ENCODE assay signal across 8 cellular contexts in the genomic region with DNA sequence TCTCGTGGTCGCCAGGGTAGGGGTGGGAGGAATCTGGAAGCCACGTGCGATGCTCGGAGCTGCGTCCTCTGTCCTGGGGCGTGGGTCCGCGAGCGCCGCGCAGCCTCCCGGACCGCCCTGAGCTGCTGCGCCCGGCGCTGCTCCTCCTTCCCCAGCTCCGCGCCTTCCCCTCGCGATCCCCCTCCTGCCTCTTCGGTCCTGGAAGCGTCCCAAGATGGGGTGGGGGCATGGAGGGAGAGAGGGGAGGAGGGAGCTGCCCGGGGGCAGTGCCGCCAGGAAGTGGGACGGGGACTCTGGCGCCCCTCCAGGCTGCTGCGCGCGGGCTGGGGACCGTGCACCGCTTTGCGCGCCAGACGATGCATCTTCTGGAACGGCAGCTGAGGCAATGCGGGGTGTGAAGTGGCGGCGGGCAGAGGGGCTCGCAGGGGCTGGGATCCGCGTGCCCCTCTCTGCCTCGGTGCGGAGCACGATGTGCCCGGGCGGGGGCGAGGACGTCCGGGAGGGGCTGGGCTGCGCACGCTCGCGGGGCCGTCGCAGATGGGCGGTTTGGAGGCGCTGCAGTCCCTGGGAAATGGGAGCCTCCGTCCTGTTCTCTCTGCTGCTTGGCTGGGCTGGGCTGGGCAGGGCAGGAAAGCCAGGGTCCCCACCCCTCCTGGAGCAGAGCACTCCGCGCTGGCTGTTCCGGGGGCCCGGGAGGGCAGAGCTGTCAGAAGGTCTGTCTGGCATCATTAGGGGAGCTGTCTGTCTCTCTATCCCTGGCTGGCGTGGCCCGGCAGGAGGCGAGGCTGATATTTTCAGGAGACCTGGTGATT.
DNase-seq lines count a peak whose midpoint lies in the region; ATAC-seq, FAIRE-seq and TF ChIP-seq lines count a peak whose summit lies in the region.

No MANE protein-coding gene starts in this region.

- H3K4me3 Mint-ChIP-seq in chondrocyte (ENCODE audit: unreplicated experiment), result peak overlapping the region; percentile 40

- H3K9me3 Mint-ChIP-seq in chondrocyte (ENCODE audit: low read depth), result no peaks in the 10 kb centered on the region

- H3K36me3 Mint-ChIP-seq in chondrocyte (ENCODE audit: low read depth), result no peaks in the 10 kb centered on the region

- H3K36me3 ChIP-seq in H7 (replicated peaks; ENCODE audit: control insufficient read depth, insufficient read depth, low read length), result no peaks in the 10 kb centered on the region

- TF ChIP-seq POLR2A in GM18505 (IDR thresholded peaks at IDR 0.05; ENCODE audit: borderline replicate concordance, extremely low read depth, insufficient read depth, insufficient read length), result no peak
- TF ChIP-seq POLR2A in H54 (IDR thresholded peaks at IDR 0.05; ENCODE audit: low read depth, low read length), result no peak

- H3K4me3 ChIP-seq in H7 (ENCODE audit: insufficient read depth, low read depth, low read length), result peak overlapping the region; percentile 59

- H3K27me3 Mint-ChIP-seq in chondrocyte (ENCODE audit: low read depth), result peaks cover 15% of the 10 kb centered on the region

- peaks cover 2% of the 10 kb centered on the region for H3K4me1 Mint-ChIP-seq in chondrocyte (ENCODE audit: low read depth)

- peaks cover 25% of the 10 kb centered on the region for H3K27me3 ChIP-seq in H7 (ENCODE audit: control insufficient read depth, insufficient read depth, low read length)

- ATAC-seq in GM18505 (IDR thresholded peaks at IDR 0.05; ENCODE audit: unreplicated experiment), result no peak

- DNase-seq in H7, result peak; percentile 94
- DNase-seq in NCI-H526 treated with DMSO at 0.1 percent for 48 hours (lab: John Stamatoyannopoulos, UW), result peak; percentile 51
- DNase-seq in chondrocyte (ENCODE audit: low spot score), result no peak
- peak; percentile 47 for DNase-seq in occipital lobe (lab: John Stamatoyannopoulos, UW)
- DNase-seq in NCI-H1048 (lab: John Stamatoyannopoulos, UW), result no peak
- DNase-seq in H54 (ENCODE audit: insufficient read length, low spot score), result no peak
- no peak for DNase-seq in SW480 (ENCODE audit: low spot score)

- FAIRE-seq in H54 (lab: Jason Lieb, UNC), result no peak

- H3K27ac Mint-ChIP-seq in chondrocyte (ENCODE audit: unreplicated experiment), result no peak overlapping the region

- TF ChIP-seq CTCF in chondrocyte (IDR thresholded peaks at IDR 0.05), result peak; percentile 58

Comparison
In these comparisons a context has a peak if more than half of its experiments do, and no peak if none do; other contexts are left out.
1. DNase-seq: peak in H7 (single experiment), NCI-H526 treated with DMSO at 0.1 percent for 48 hours (single experiment) and occipital lobe (single experiment); none in chondrocyte (single experiment), NCI-H1048 (single experiment), H54 (single experiment) and SW480 (single experiment).